8 cellular contexts compared by ENCODE assay signal in genomic region chr20:36091561-36092423, GRCh38.
DNase-seq lines count a peak whose midpoint lies in the region; ATAC-seq and TF ChIP-seq lines count a peak whose summit lies in the region.

No MANE protein-coding gene starts in this region.

- H3K27me3 ChIP-seq in ACC112 (ENCODE audit: insufficient read depth, low read length), result peaks cover 7% of the 10 kb centered on the region; the same call in 1 of the 2 replicates
- H3K27me3 ChIP-seq in mucosa of rectum (ENCODE audit: control insufficient read depth in 2 of 2, insufficient read depth in 2 of 2, low read length in 2 of 2), result peaks cover 0 to 2% of the 10 kb centered on the region in 2 donors

- H2AFZ ChIP-seq in ACC112 (ENCODE audit: low read length, unreplicated experiment), result peak overlapping the region; percentile 56

- TF ChIP-seq RAD21 in Ishikawa (IDR thresholded peaks at IDR 0.05; ENCODE audit: low read depth), result no peak

- H3K36me3 Mint-ChIP-seq in chondrocyte (ENCODE audit: low read depth), result no peaks in the 10 kb centered on the region

- no peak for TF ChIP-seq EP300 in Ishikawa (IDR thresholded peaks at IDR 0.05; ENCODE audit: borderline replicate concordance)

- H3K4me3 ChIP-seq in ACC112 (ENCODE audit: low read depth, low read length), result peak overlapping the region; percentile 92
- peak overlapping the region; percentile 53 to 59 for H3K4me3 ChIP-seq in mucosa of rectum (ENCODE audit: low read length in 2 of 2)

- H3K9me3 Mint-ChIP-seq in chondrocyte (ENCODE audit: low read depth), result no peaks in the 10 kb centered on the region

- peak overlapping the region; percentile 61 for H3K4me3 Mint-ChIP-seq in chondrocyte (ENCODE audit: unreplicated experiment)

- H3K27ac Mint-ChIP-seq in chondrocyte (ENCODE audit: unreplicated experiment), result no peak overlapping the region

- ATAC-seq in HG03442 (IDR thresholded peaks at IDR 0.05; ENCODE audit: unreplicated experiment) (no peak), HG03196 (IDR thresholded peaks at IDR 0.05; ENCODE audit: unreplicated experiment) (no peak)

- no peaks in the 10 kb centered on the region for H3K9me3 ChIP-seq in mucosa of rectum (ENCODE audit: control insufficient read depth in 2 of 2, low read length in 2 of 2)

- H3K4me1 ChIP-seq in ACC112 (ENCODE audit: control insufficient read depth, insufficient read depth, low read length, unreplicated experiment), result peaks cover 17% of the 10 kb centered on the region
- peaks cover 19 to 45% of the 10 kb centered on the region in 2 donors for H3K4me1 ChIP-seq in mucosa of rectum (ENCODE audit: control insufficient read depth in 2 of 2, insufficient read depth in 2 of 2, low read length in 2 of 2)

- H3K79me2 ChIP-seq in ACC112 (ENCODE audit: control insufficient read depth, insufficient read depth, low read length, unreplicated experiment), result no peaks in the 10 kb centered on the region

- H3K9ac ChIP-seq in mucosa of rectum (ENCODE audit: low read depth in 1 of 2, low read length in 2 of 2), result peak overlapping the region; percentile 49 to 87

- no peak for DNase-seq in chondrocyte (ENCODE audit: low spot score)
- no peak for DNase-seq in SKM-1 treated with dmso at 0.1 percent for 144 hours (lab: John Stamatoyannopoulos, UW; ENCODE audit: unreplicated experiment)
- DNase-seq in NK-92 treated with Interleukin-12 subunit alpha and Interleukin-12 subunit beta, amount 100 ng/mL, for 24 hours (lab: John Stamatoyannopoulos, UW), result no peak

- TF ChIP-seq CTCF in chondrocyte (IDR thresholded peaks at IDR 0.05), result no peak

- H3K36me3 ChIP-seq in ACC112 (ENCODE audit: insufficient read depth, low read length), result no peaks in the 10 kb centered on the region
- H3K36me3 ChIP-seq in mucosa of rectum (ENCODE audit: control insufficient read depth in 2 of 2, insufficient read depth in 2 of 2, low read length in 2 of 2), result no peaks in the 10 kb centered on the region

- H3K4me1 Mint-ChIP-seq in chondrocyte (ENCODE audit: low read depth), result peaks cover 23% of the 10 kb centered on the region

- H3K27me3 Mint-ChIP-seq in chondrocyte (ENCODE audit: low read depth), result no peaks in the 10 kb centered on the region

- H3K27ac ChIP-seq in ACC112 (ENCODE audit: low read depth, low read length) (no peak overlapping the region), mucosa of rectum (ENCODE audit: low read depth in 2 of 2, low read length in 2 of 2) (peak overlapping the region; percentile 91)

TF ChIP-seq in Ishikawa, 13 proteins besides CTCF, POLR2A, EP300 and RAD21:
- TF ChIP-seq NFIC (IDR thresholded peaks at IDR 0.05), result no peak
- peak; percentile 63 for TF ChIP-seq ZBTB7A (IDR thresholded peaks at IDR 0.05; ENCODE audit: low read depth)
